ENCODE assay signal across 8 cellular contexts in genomic region chr12:62466596-62467411, GRCh38. TPM values are rescaled to one million over a fixed set of nuclear protein-coding genes. Genes with fewer than 3 reads are reported as not detected.
DNase-seq lines count a peak whose midpoint lies in the region; TF ChIP-seq lines count a peak whose summit lies in the region.

TSS of gene MON2 (plus strand) at chr12:62466826. CDS start at chr12:62467208, 382 bp downstream.

- H3K4me3 Mint-ChIP-seq in neural crest cell: peak within 1 kb of the TSS; percentile 97

- no peak for TF ChIP-seq EP300 in stomach (IDR thresholded peaks at IDR 0.05)

- H3K4me3 ChIP-seq in H7 (ENCODE audit: insufficient read depth, low read depth, low read length) (peak within 1 kb of the TSS; percentile 94), stomach (peak within 1 kb of the TSS; percentile 84 to 90 (median 86))

- 0 to 1% (median 0%) methylated on average over 18 to 61 of the region's 61 CpGs for WGBS in stomach, 5 donors

- H3K27ac Mint-ChIP-seq in neural crest cell (ENCODE audit: unreplicated experiment): peak within 1 kb of the TSS; percentile 97

- intact Hi-C loops in stomach (cut with DNase I; ENCODE audit: low total_unique reads): no loop called here

- peaks cover 4% of the 10 kb centered on the region for H3K9me3 Mint-ChIP-seq in neural crest cell

- H3K4me1 Mint-ChIP-seq in neural crest cell: peaks cover 18% of the 10 kb centered on the region

- peak within 1 kb of the TSS; percentile 94 to 97 (median 96) for H3K27ac ChIP-seq in stomach

- TF ChIP-seq POLR2A in stomach (IDR thresholded peaks at IDR 0.05): peak in 1 of 4 donors; percentile 12

- peaks cover 2% of the 10 kb centered on the region for H3K36me3 Mint-ChIP-seq in neural crest cell (ENCODE audit: low read depth)

- H3K36me3 ChIP-seq in H7 (replicated peaks; ENCODE audit: control insufficient read depth, insufficient read depth, low read length): no peaks in the 10 kb centered on the region
- H3K36me3 ChIP-seq in stomach: peaks cover 0 to 10% (median 3%) of the 10 kb centered on the region in 4 donors

- peak; percentile 89 for DNase-seq in ELR (ENCODE audit: low read depth)
- peak; percentile 93 for DNase-seq in H7
- DNase-seq in M059J (ENCODE audit: low read depth): peak; percentile 84
- DNase-seq in SIG-M5 (lab: John Stamatoyannopoulos, UW): peak; percentile 26
- DNase-seq in activated gamma-delta T cell (lab: John Stamatoyannopoulos, UW): peak; percentile 85
- DNase-seq in fibroblast of the conjunctiva (ENCODE audit: low read depth): peak; percentile 46
- DNase-seq in neural crest cell (ENCODE audit: low read depth, low spot score): peak; percentile 77
- DNase-seq in stomach: peak; percentile 90

- TF ChIP-seq CTCF in neural crest cell (conservative IDR thresholded peaks at IDR 0.05) (no peak), stomach (IDR thresholded peaks at IDR 0.05) (no peak)

- H3K27me3 ChIP-seq in H7 (ENCODE audit: control insufficient read depth, insufficient read depth, low read length) (no peaks in the 10 kb centered on the region), stomach (no peaks in the 10 kb centered on the region)

- H3K9me3 ChIP-seq in stomach: peaks cover 0 to 12% (median 6%) of the 10 kb centered on the region in 4 donors

- peaks cover 12 to 45% (median 27%) of the 10 kb centered on the region in 4 donors for H3K4me1 ChIP-seq in stomach

- no peaks in the 10 kb centered on the region for H3K27me3 Mint-ChIP-seq in neural crest cell (ENCODE audit: low read depth)

RNA-seq across cellular contexts. Expression of gene MON2, which starts in this region (rescaled TPM):
- 12.2 and 14.4 TPM in 2 replicates for total RNA-seq in H7 (2014; rRNA removed; shearing (Covaris generic))
- 15.5 and 18.8 TPM in 2 replicates for total RNA-seq in M059J (2014; rRNA removed; shearing (Covaris generic))
- total RNA-seq in neural crest cell: 40.1 and 40.7 TPM in 2 replicates
- total RNA-seq in stomach: 100 to 1,000 TPM in 3 of 5 donors, 10 to 100 TPM in 2; 20.4 to 191 (median 144) TPM
- polyA plus RNA-seq in stomach: 1 to 10 TPM; 3.1 to 9.4 (median 3.2) TPM

Comparison
In these comparisons a context has a peak if more than half of its experiments do, and no peak if none do; other contexts are left out.
1. Peak in every context shown above with its lines: DNase-seq, H3K4me3 ChIP-seq and H3K27ac ChIP-seq.
2. DNase-seq: peak in every context shown above with its lines; median percentile 93 in H7; 90 in stomach; 89 in ELR; 85 in activated gamma-delta T cell; 84 in M059J; 77 in neural crest cell; 46 in fibroblast of the conjunctiva; 26 in SIG-M5.